16 cellular contexts compared by ENCODE assay signal in the genomic region with DNA sequence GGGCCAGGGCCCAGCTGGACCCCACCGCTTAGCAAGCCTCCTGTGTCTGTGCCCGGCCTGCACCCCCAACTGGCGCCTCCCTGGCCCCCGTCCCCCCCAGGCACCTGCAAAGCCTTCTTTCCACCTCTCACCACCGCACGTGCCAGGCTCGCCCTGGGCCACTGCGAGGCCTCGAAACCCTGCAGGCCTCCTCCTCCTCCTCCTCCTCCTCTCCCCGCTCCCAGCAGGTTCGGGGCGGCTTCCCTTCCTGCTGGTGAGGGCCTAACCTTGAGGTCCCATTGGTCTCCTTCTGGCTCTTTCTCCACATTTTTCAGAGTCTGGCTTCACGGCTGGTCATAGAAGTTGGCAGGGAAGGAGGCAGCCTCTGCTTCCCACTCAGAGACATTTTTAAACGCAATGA.
A peak's percentile ranks its signal among the peaks of the same experiment; 100 is the strongest.
DNase-seq lines count a peak whose midpoint lies in the region; ATAC-seq and TF ChIP-seq lines count a peak whose summit lies in the region.
"Had no signal": no experiment of that assay in that cellular context is flagged by ENCODE, and none has a peak within 500 bp of the region (broad histone marks: within the 10 kb centered on the region; RNA-seq: fewer than 3 reads in every experiment).

No MANE protein-coding gene starts in this region.

- H3K36me3 Mint-ChIP-seq in natural killer cell (no peaks in the 10 kb centered on the region), endothelial cell (ENCODE audit: low read depth, unreplicated experiment) (no peaks in the 10 kb centered on the region), nephron progenitor cell (ENCODE audit: low read depth) (no peaks in the 10 kb centered on the region)
- H3K36me3 Mint-ChIP-seq in natural killer cell treated with Interleukin-12 subunit alpha and Interleukin-12 subunit beta and Interleukin-15 and Interleukin-18, amount 100 ng/mL, for 72 hours, result no peaks in the 10 kb centered on the region
- H3K36me3 Mint-ChIP-seq: activated CD4-positive, alpha-beta memory T cell treated with anti-CD3 and anti-CD28 coated beads for 36 hours had no signal

- TF ChIP-seq CTCF in natural killer cell (IDR thresholded peaks at IDR 0.05) (no peak), endothelial cell (IDR thresholded peaks at IDR 0.05; ENCODE audit: unreplicated experiment) (no peak), nephron progenitor cell (IDR thresholded peaks at IDR 0.05) (no peak)

- H3K4me3 Mint-ChIP-seq in natural killer cell (peak overlapping the region; percentile 55), endothelial cell (ENCODE audit: unreplicated experiment) (peak overlapping the region; percentile 53), nephron progenitor cell (peak overlapping the region; percentile 41)
- no peak overlapping the region for H3K4me3 Mint-ChIP-seq in natural killer cell treated with Interleukin-12 subunit alpha and Interleukin-12 subunit beta and Interleukin-15 and Interleukin-18, amount 100 ng/mL, for 72 hours
- no peak overlapping the region for H3K4me3 Mint-ChIP-seq in stimulated activated naive CD8-positive, alpha-beta T cell treated with anti-CD3 and anti-CD28 coated beads, Interleukin-15, amount 100 ng/mL, for 72 hours
- H3K4me3 Mint-ChIP-seq: activated CD4-positive, alpha-beta memory T cell treated with anti-CD3 and anti-CD28 coated beads for 36 hours had no signal

- H3K9me3 Mint-ChIP-seq in natural killer cell (no peaks in the 10 kb centered on the region), endothelial cell (ENCODE audit: unreplicated experiment) (no peaks in the 10 kb centered on the region), nephron progenitor cell (no peaks in the 10 kb centered on the region)
- no peaks in the 10 kb centered on the region for H3K9me3 Mint-ChIP-seq in natural killer cell treated with Interleukin-12 subunit alpha and Interleukin-12 subunit beta and Interleukin-15 and Interleukin-18, amount 100 ng/mL, for 72 hours
- no peaks in the 10 kb centered on the region for H3K9me3 Mint-ChIP-seq in stimulated activated naive CD8-positive, alpha-beta T cell treated with anti-CD3 and anti-CD28 coated beads, Interleukin-15, amount 100 ng/mL, for 72 hours
- H3K9me3 Mint-ChIP-seq: activated CD4-positive, alpha-beta memory T cell treated with anti-CD3 and anti-CD28 coated beads for 36 hours had no signal

- no peak for DNase-seq in natural killer cell
- no peak for DNase-seq in natural killer cell treated with Interleukin-12 subunit alpha and Interleukin-12 subunit beta and Interleukin-15 and Interleukin-18, amount 100 ng/mL, for 72 hours (ENCODE audit: low spot score)
- DNase-seq in endothelial cell (ENCODE audit: low spot score), result no peak
- DNase-seq in nephron progenitor cell, result no peak
- no peak for DNase-seq in stimulated activated naive CD8-positive, alpha-beta T cell treated with anti-CD3 and anti-CD28 coated beads, Interleukin-15, amount 100 ng/mL, for 72 hours
- no peak for DNase-seq in NCI-H146 treated with DMSO at 0.1 percent for 48 hours (lab: John Stamatoyannopoulos, UW; ENCODE audit: unreplicated experiment)
- no peak for DNase-seq in amygdala (lab: John Stamatoyannopoulos, UW)
- DNase-seq: activated CD4-positive, alpha-beta memory T cell treated with anti-CD3 and anti-CD28 coated beads for 36 hours; activated effector memory CD4-positive, alpha-beta T cell treated with Interleukin-2 at 50 U/mL for 16 hours; dermis blood vessel endothelial cell; HCEC 1CT; IMR-90; mucosa of descending colon; NCI-H510A treated with DMSO at 0.1 percent for 48 hours; right lobe of liver had no signal

- H3K4me1 Mint-ChIP-seq in natural killer cell (peaks cover 6 to 34% of the 10 kb centered on the region in 2 donors), endothelial cell (ENCODE audit: unreplicated experiment) (no peaks in the 10 kb centered on the region), nephron progenitor cell (peaks cover 63% of the 10 kb centered on the region)
- peaks cover 5 to 15% of the 10 kb centered on the region in 2 donors for H3K4me1 Mint-ChIP-seq in natural killer cell treated with Interleukin-12 subunit alpha and Interleukin-12 subunit beta and Interleukin-15 and Interleukin-18, amount 100 ng/mL, for 72 hours (ENCODE audit: low read depth in 2 of 2)
- H3K4me1 Mint-ChIP-seq in stimulated activated naive CD8-positive, alpha-beta T cell treated with anti-CD3 and anti-CD28 coated beads, Interleukin-15, amount 100 ng/mL, for 72 hours, result peaks cover 18% of the 10 kb centered on the region

- ATAC-seq in natural killer cell, result no peak
- no peak for ATAC-seq in natural killer cell treated with Interleukin-12 subunit alpha and Interleukin-12 subunit beta and Interleukin-15 and Interleukin-18, amount 100 ng/mL, for 72 hours
- ATAC-seq in stimulated activated naive CD8-positive, alpha-beta T cell treated with anti-CD3 and anti-CD28 coated beads, Interleukin-15, amount 100 ng/mL, for 72 hours, result no peak
- no peak for ATAC-seq in HG03354 (IDR thresholded peaks at IDR 0.05; ENCODE audit: poor library complexity, severe bottlenecking, unreplicated experiment)
- ATAC-seq: mucosa of descending colon, right lobe of liver had no signal

- H3K27ac Mint-ChIP-seq in natural killer cell (no peak overlapping the region), endothelial cell (ENCODE audit: unreplicated experiment) (no peak overlapping the region), nephron progenitor cell (no peak overlapping the region)
- H3K27ac Mint-ChIP-seq in natural killer cell treated with Interleukin-12 subunit alpha and Interleukin-12 subunit beta and Interleukin-15 and Interleukin-18, amount 100 ng/mL, for 72 hours, result no peak overlapping the region
- peak overlapping the region in 1 of 2 donors; percentile 58 for H3K27ac Mint-ChIP-seq in stimulated activated naive CD8-positive, alpha-beta T cell treated with anti-CD3 and anti-CD28 coated beads, Interleukin-15, amount 100 ng/mL, for 72 hours
- H3K27ac Mint-ChIP-seq: activated CD4-positive, alpha-beta memory T cell treated with anti-CD3 and anti-CD28 coated beads for 36 hours had no signal

- H3K27me3 Mint-ChIP-seq in natural killer cell (ENCODE audit: low read depth in 2 of 2) (peaks cover 12 to 21% of the 10 kb centered on the region in 2 donors), endothelial cell (ENCODE audit: unreplicated experiment) (peaks cover 13% of the 10 kb centered on the region), nephron progenitor cell (ENCODE audit: low read depth, poor library complexity) (peaks cover 28% of the 10 kb centered on the region)
- peaks cover 12 to 15% of the 10 kb centered on the region in 2 donors for H3K27me3 Mint-ChIP-seq in natural killer cell treated with Interleukin-12 subunit alpha and Interleukin-12 subunit beta and Interleukin-15 and Interleukin-18, amount 100 ng/mL, for 72 hours
- H3K27me3 Mint-ChIP-seq in stimulated activated naive CD8-positive, alpha-beta T cell treated with anti-CD3 and anti-CD28 coated beads, Interleukin-15, amount 100 ng/mL, for 72 hours, result peaks cover 72% of the 10 kb centered on the region

- intact Hi-C loops in natural killer cell (cut with micrococcal nuclease), result no loop called here

Comparison
In these comparisons a context has a peak if more than half of its experiments do, and no peak if none do; other contexts are left out.
1. H3K4me3 Mint-ChIP-seq: peak in natural killer cell (single experiment), endothelial cell (single experiment) and nephron progenitor cell (single experiment); none in natural killer cell treated with Interleukin-12 subunit alpha and Interleukin-12 subunit beta and Interleukin-15 and Interleukin-18, amount 100 ng/mL, for 72 hours (single experiment) and stimulated activated naive CD8-positive, alpha-beta T cell treated with anti-CD3 and anti-CD28 coated beads, Interleukin-15, amount 100 ng/mL, for 72 hours (0 of 2).